28 cellular contexts compared by ENCODE assay signal in the genomic region with DNA sequence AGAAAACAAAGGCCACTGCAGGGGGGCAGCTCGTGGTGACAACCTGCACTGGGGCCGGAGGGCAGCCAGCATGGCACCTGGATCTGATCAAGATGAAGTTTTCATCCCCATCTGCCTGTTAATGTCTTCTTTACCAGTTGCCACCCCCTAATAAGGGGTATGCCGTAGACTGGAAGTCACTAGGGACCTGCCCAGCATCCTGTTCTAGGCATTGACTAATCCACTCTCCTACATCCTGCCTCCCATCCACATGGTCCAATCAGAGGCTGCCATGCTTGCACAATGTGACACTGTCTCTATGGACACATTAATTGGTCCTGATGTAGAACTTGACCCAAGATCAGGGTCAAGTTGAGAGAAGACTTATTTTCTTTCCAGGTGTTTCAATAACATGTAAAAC.
"Had no signal": no experiment of that assay in that cellular context is flagged by ENCODE, and none has a peak within 500 bp of the region (broad histone marks: within the 10 kb centered on the region; RNA-seq: fewer than 3 reads in every experiment).

No MANE protein-coding gene starts in this region.

- H3K27me3 Mint-ChIP-seq: activated CD4-positive, alpha-beta T cell treated with anti-CD3 and anti-CD28 coated beads, Interleukin-2, amount 10 ng/mL, durations not matched to agents 24 days and 14 days; activated CD8-positive, alpha-beta T cell treated with anti-CD3 and anti-CD28 coated beads for 36 hours; activated naive CD8-positive, alpha-beta T cell treated with anti-CD3 and anti-CD28 coated beads for 36 hours; activated T-helper 17 cell treated with anti-CD3 and anti-CD28 coated beads, Interleukin-2, amount 50 U/mL, for 72 hours had no signal

- H3K27me3 ChIP-seq: brain microvascular endothelial cell, SJSA1 had no signal

- H3K27ac Mint-ChIP-seq: activated CD4-positive, alpha-beta T cell treated with anti-CD3 and anti-CD28 coated beads, Interleukin-2, amount 10 ng/mL, durations not matched to agents 24 days and 14 days; activated CD8-positive, alpha-beta T cell treated with anti-CD3 and anti-CD28 coated beads for 36 hours; activated naive CD8-positive, alpha-beta T cell treated with anti-CD3 and anti-CD28 coated beads for 36 hours; activated T-cell treated with anti-CD3 and anti-CD28 coated beads, Interleukin-2, amount 50 U/mL, for 72 hours; activated T-helper 17 cell treated with anti-CD3 and anti-CD28 coated beads, Interleukin-2, amount 50 U/mL, for 72 hours; T-helper 1 cell treated with Interleukin-12 subunit alpha and Interleukin-12 subunit beta and Interleukin-4 antibody, amounts not matched to agents 30 μg/mL and 1 μg/mL, for 36 hours; T-helper 2 cell treated with Interferon-gamma antibody and Interleukin-4, amounts not matched to agents 5 μg/mL and 100 μg/mL, for 36 hours had no signal

- H3K36me3 Mint-ChIP-seq: activated naive CD8-positive, alpha-beta T cell treated with anti-CD3 and anti-CD28 coated beads for 36 hours had no signal

- H3K9me2 ChIP-seq: SK-N-SH had no signal

- H3K9me3 ChIP-seq: SJSA1, SK-N-SH had no signal

- ATAC-seq: activated CD8-positive, alpha-beta T cell treated with anti-CD3 and anti-CD28 coated beads for 36 hours; activated T-cell treated with anti-CD3 and anti-CD28 coated beads, Interleukin-2, amount 50 U/mL, for 72 hours; activated T-helper 17 cell treated with anti-CD3 and anti-CD28 coated beads, Interleukin-2, amount 50 U/mL, for 72 hours; Panc1 had no signal

- DNase-seq: activated CD4-positive, alpha-beta T cell treated with anti-CD3 and anti-CD28 coated beads, Interleukin-2, amount 10 ng/mL, durations not matched to agents 24 days and 14 days; activated CD4-positive, alpha-beta T cell treated with anti-CD3 and anti-CD28 coated beads, Interleukin-2, amount 50 U/mL, for 4 hours; activated CD8-positive, alpha-beta T cell treated with anti-CD3 and anti-CD28 coated beads for 36 hours; activated effector memory CD4-positive, alpha-beta T cell treated with anti-CD3 and anti-CD28 coated beads, Interleukin-2, amount 50 U/mL, for 16 hours; activated naive CD4-positive, alpha-beta T cell; activated naive CD4-positive, alpha-beta T cell treated with anti-CD3 and anti-CD28 coated beads, Interleukin-2, amount 50 U/mL, for 16 hours; activated naive CD8-positive, alpha-beta T cell treated with anti-CD3 and anti-CD28 coated beads for 36 hours; activated T-cell treated with anti-CD3 and anti-CD28 coated beads, Interleukin-2, amount 50 U/mL, for 1 hour; activated T-cell treated with anti-CD3 and anti-CD28 coated beads, Interleukin-2, amount 50 U/mL, for 72 hours; amniotic stem cell; aorta; brain microvascular endothelial cell; NCI-H1048; NCI-H1105 treated with DMSO at 0.1 percent for 48 hours; NCI-H1436; NCI-H1694; NCI-H1930; NCI-H2081 treated with DMSO at 0.1 percent for 48 hours; NCI-H226; NCI-H446 treated with DMSO at 0.1 percent for 48 hours; NCI-H524; SHP77 treated with DMSO at 0.1 percent for 48 hours; SK-N-SH had no signal

- H3K36me3 ChIP-seq: brain microvascular endothelial cell, SJSA1 had no signal

- H3K27ac ChIP-seq: brain microvascular endothelial cell, SJSA1 had no signal

- H3K4me3 Mint-ChIP-seq: activated CD4-positive, alpha-beta T cell treated with anti-CD3 and anti-CD28 coated beads, Interleukin-2, amount 10 ng/mL, durations not matched to agents 24 days and 14 days; activated CD8-positive, alpha-beta T cell treated with anti-CD3 and anti-CD28 coated beads for 36 hours; activated naive CD8-positive, alpha-beta T cell treated with anti-CD3 and anti-CD28 coated beads for 36 hours; activated T-cell treated with anti-CD3 and anti-CD28 coated beads, Interleukin-2, amount 50 U/mL, for 72 hours; activated T-helper 17 cell treated with anti-CD3 and anti-CD28 coated beads, Interleukin-2, amount 50 U/mL, for 72 hours; T-helper 1 cell treated with Interleukin-12 subunit alpha and Interleukin-12 subunit beta and Interleukin-4 antibody, amounts not matched to agents 30 μg/mL and 1 μg/mL, for 36 hours; T-helper 2 cell treated with Interferon-gamma antibody and Interleukin-4, amounts not matched to agents 5 μg/mL and 100 μg/mL, for 36 hours had no signal

- H3K4me2 ChIP-seq: SK-N-SH had no signal

- H3K9me3 Mint-ChIP-seq: activated CD4-positive, alpha-beta T cell treated with anti-CD3 and anti-CD28 coated beads, Interleukin-2, amount 10 ng/mL, durations not matched to agents 24 days and 14 days; activated CD8-positive, alpha-beta T cell treated with anti-CD3 and anti-CD28 coated beads for 36 hours; activated naive CD8-positive, alpha-beta T cell treated with anti-CD3 and anti-CD28 coated beads for 36 hours; T-helper 1 cell treated with Interleukin-12 subunit alpha and Interleukin-12 subunit beta and Interleukin-4 antibody, amounts not matched to agents 30 μg/mL and 1 μg/mL, for 36 hours; T-helper 2 cell treated with Interferon-gamma antibody and Interleukin-4, amounts not matched to agents 5 μg/mL and 100 μg/mL, for 36 hours had no signal

- H3K4me3 ChIP-seq: SJSA1 had no signal

- H3K4me1 ChIP-seq: SJSA1 had no signal
